1 cellular context compared by ENCODE assay signal in the genomic region with DNA sequence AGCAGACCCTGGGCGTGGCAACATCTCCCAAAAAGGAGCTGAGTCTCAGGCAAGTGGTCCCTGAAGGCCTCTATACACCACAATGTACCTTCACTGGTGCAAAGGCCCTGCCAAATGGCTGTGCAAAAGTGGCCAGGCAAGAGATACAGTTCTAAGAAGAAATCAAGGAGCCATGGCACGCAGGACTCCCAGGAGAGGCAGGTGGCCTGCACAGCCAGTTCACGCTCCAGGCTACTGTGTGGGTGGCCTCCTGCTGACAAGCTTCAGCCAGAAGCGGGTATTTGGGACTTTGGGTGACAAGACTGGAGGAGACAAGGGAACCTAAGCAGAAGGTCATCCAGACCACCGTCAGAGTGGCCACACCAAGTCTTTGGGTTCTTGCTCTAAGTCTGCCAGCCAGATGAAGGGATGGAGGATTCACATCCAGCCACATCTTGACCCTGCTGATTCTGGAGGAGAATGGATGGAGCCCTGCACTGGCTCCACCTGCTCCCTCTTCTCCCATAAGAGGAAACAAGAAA.
TF ChIP-seq lines count a peak whose summit lies in the region.

No MANE protein-coding gene starts in this region.

TF ChIP-seq in HCT116, 20 proteins besides CTCF, POLR2A, EP300 and RAD21 (continued from another document):
- TF ChIP-seq, protein P1, sequence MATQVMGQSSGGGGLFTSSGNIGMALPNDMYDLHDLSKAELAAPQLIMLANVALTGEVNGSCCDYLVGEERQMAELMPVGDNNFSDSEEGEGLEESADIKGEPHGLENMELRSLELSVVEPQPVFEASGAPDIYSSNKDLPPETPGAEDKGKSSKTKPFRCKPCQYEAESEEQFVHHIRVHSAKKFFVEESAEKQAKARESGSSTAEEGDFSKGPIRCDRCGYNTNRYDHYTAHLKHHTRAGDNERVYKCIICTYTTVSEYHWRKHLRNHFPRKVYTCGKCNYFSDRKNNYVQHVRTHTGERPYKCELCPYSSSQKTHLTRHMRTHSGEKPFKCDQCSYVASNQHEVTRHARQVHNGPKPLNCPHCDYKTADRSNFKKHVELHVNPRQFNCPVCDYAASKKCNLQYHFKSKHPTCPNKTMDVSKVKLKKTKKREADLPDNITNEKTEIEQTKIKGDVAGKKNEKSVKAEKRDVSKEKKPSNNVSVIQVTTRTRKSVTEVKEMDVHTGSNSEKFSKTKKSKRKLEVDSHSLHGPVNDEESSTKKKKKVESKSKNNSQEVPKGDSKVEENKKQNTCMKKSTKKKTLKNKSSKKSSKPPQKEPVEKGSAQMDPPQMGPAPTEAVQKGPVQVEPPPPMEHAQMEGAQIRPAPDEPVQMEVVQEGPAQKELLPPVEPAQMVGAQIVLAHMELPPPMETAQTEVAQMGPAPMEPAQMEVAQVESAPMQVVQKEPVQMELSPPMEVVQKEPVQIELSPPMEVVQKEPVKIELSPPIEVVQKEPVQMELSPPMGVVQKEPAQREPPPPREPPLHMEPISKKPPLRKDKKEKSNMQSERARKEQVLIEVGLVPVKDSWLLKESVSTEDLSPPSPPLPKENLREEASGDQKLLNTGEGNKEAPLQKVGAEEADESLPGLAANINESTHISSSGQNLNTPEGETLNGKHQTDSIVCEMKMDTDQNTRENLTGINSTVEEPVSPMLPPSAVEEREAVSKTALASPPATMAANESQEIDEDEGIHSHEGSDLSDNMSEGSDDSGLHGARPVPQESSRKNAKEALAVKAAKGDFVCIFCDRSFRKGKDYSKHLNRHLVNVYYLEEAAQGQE (IDR thresholded peaks at IDR 0.05; ENCODE audit: low read depth): no peak
- TF ChIP-seq JUND (IDR thresholded peaks at IDR 0.05) (no peak), TCF7L2 (IDR thresholded peaks at IDR 0.05; ENCODE audit: borderline replicate concordance, extremely low read depth, insufficient read depth, insufficient read length) (no peak), ZNF274 (IDR thresholded peaks at IDR 0.05; ENCODE audit: low read depth, low read length) (no peak)
